In the genomic region with DNA sequence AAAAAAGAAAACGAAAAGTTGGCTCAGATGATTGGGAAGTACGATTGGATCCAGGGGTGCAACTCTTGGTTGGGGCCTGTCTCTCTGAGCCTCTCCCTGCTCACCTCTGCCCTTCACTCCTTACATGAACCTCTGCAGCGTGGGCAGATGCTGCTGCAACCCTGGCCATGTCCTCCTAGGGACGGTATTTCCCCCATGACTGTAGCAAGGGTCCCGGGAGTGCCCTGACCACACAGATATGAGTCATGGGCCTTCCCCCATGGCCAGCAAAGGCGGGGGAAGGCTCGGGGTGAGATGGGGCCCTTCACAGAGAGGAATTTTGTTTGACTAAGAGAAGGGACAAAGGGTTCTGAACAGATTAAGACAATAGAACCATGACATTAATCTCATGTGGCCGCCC, we compare ENCODE assay signal across 9 cellular contexts.
A peak's percentile ranks its signal among the peaks of the same experiment; 100 is the strongest.
DNase-seq lines count a peak whose midpoint lies in the region; ATAC-seq and TF ChIP-seq lines count a peak whose summit lies in the region.
"Had no signal": no experiment of that assay in that cellular context is flagged by ENCODE, and none has a peak within 500 bp of the region (broad histone marks: within the 10 kb centered on the region; RNA-seq: fewer than 3 reads in every experiment).

No MANE protein-coding gene starts in this region.

- H3K14ac ChIP-seq in mesenchymal stem cell (ENCODE audit: low read length in 2 of 2), result no peak overlapping the region

- H3K4me3 Mint-ChIP-seq in activated T-cell treated with anti-CD3 and anti-CD28 coated beads, Interleukin-2, amount 50 U/mL, for 72 hours, result peak overlapping the region; percentile 70 to 72
- H3K4me3 Mint-ChIP-seq in nephron progenitor cell, result no peak overlapping the region
- H3K4me3 Mint-ChIP-seq: neural crest cell had no signal

- no peaks in the 10 kb centered on the region for H3K9me3 Mint-ChIP-seq in activated T-cell treated with anti-CD3 and anti-CD28 coated beads, Interleukin-2, amount 50 U/mL, for 72 hours
- no peaks in the 10 kb centered on the region for H3K9me3 Mint-ChIP-seq in nephron progenitor cell
- H3K9me3 Mint-ChIP-seq: neural crest cell had no signal

- H2BK15ac ChIP-seq in mesenchymal stem cell (ENCODE audit: low read depth, poor library complexity, severe bottlenecking), result no peak overlapping the region

- H3K27me3 Mint-ChIP-seq in activated T-cell treated with anti-CD3 and anti-CD28 coated beads, Interleukin-2, amount 50 U/mL, for 72 hours (ENCODE audit: low read depth), result no peaks in the 10 kb centered on the region
- no peaks in the 10 kb centered on the region for H3K27me3 Mint-ChIP-seq in nephron progenitor cell (ENCODE audit: low read depth, poor library complexity)

- no peak overlapping the region for H4K91ac ChIP-seq in mesenchymal stem cell (ENCODE audit: low read length)

- peaks cover 89% of the 10 kb centered on the region for H3K4me1 Mint-ChIP-seq in activated T-cell treated with anti-CD3 and anti-CD28 coated beads, Interleukin-2, amount 50 U/mL, for 72 hours (ENCODE audit: low read depth)
- peaks cover 43% of the 10 kb centered on the region for H3K4me1 Mint-ChIP-seq in nephron progenitor cell

- TF ChIP-seq CTCF in upper lobe of right lung (IDR thresholded peaks at IDR 0.05) (no peak), nephron progenitor cell (IDR thresholded peaks at IDR 0.05) (no peak)

- 19% methylated on average over 7 of the region's 8 CpGs for WGBS in mesenchymal stem cell

- H2BK12ac ChIP-seq in mesenchymal stem cell (ENCODE audit: low read length in 2 of 2), result no peak overlapping the region

- H4K8ac ChIP-seq in mesenchymal stem cell (ENCODE audit: low read length), result no peak overlapping the region

- H3K27me3 ChIP-seq in mesenchymal stem cell (ENCODE audit: control insufficient read depth in 1 of 2, insufficient read depth in 1 of 2, low read length in 2 of 2) (no peaks in the 10 kb centered on the region), upper lobe of right lung (no peaks in the 10 kb centered on the region)

- H3K4me3 ChIP-seq in mesenchymal stem cell (ENCODE audit: insufficient read depth in 1 of 2, low read depth in 1 of 2, low read length in 2 of 2), result no peak overlapping the region
- H3K4me3 ChIP-seq in upper lobe of right lung, result no peak overlapping the region

- peaks cover 56% of the 10 kb centered on the region for H3K79me1 ChIP-seq in mesenchymal stem cell (replicated peaks; ENCODE audit: low read length, poor library complexity, severe bottlenecking)

- H3K9me3 ChIP-seq in mesenchymal stem cell (ENCODE audit: control insufficient read depth, low read length) (peaks cover 3% of the 10 kb centered on the region), upper lobe of right lung (no peaks in the 10 kb centered on the region)

- no peak overlapping the region for H2AFZ ChIP-seq in mesenchymal stem cell (ENCODE audit: low read depth, low read length)

- intact Hi-C loops in upper lobe of right lung (cut with DNase I), result no loop called here

- no peak overlapping the region for H3K18ac ChIP-seq in mesenchymal stem cell (ENCODE audit: low read depth in 1 of 2, low read length in 2 of 2)

- no peak overlapping the region for H2BK120ac ChIP-seq in mesenchymal stem cell (ENCODE audit: low read depth, low read length)

- H3K23ac ChIP-seq in mesenchymal stem cell (ENCODE audit: low read length in 2 of 2), result no peak overlapping the region

- H3K9ac ChIP-seq in mesenchymal stem cell (ENCODE audit: low read length), result no peak overlapping the region

- peak overlapping the region; percentile 81 for H3K27ac Mint-ChIP-seq in activated T-cell treated with anti-CD3 and anti-CD28 coated beads, Interleukin-2, amount 50 U/mL, for 72 hours
- H3K27ac Mint-ChIP-seq in nephron progenitor cell, result no peak overlapping the region

- DNase-seq in GM03348 (ENCODE audit: low spot score), result peak; percentile 42
- DNase-seq in HT1080 (ENCODE audit: low read depth), result peak; percentile 85
- DNase-seq in activated T-cell treated with anti-CD3 and anti-CD28 coated beads, Interleukin-2, amount 50 U/mL, for 72 hours, result peak; percentile 83 to 84
- peak; percentile 90 for DNase-seq in mesenchymal stem cell
- DNase-seq in upper lobe of right lung, result no peak
- no peak for DNase-seq in NAMALWA (ENCODE audit: low spot score)
- no peak for DNase-seq in nephron progenitor cell

- no peak overlapping the region for H3K4me2 ChIP-seq in mesenchymal stem cell (ENCODE audit: low read length, poor library complexity, severe bottlenecking)

- H3K36me3 ChIP-seq in mesenchymal stem cell (ENCODE audit: control insufficient read depth in 1 of 2, insufficient read depth in 2 of 2, low read depth in 1 of 2, low read length in 2 of 2) (peaks cover 0 to 16% of the 10 kb centered on the region in 2 experiments), upper lobe of right lung (no peaks in the 10 kb centered on the region)

- ATAC-seq in GM21529 (IDR thresholded peaks at IDR 0.05; ENCODE audit: unreplicated experiment) (peak; percentile 90), upper lobe of right lung (peak; percentile 69)
- peak; percentile 93 to 94 for ATAC-seq in activated T-cell treated with anti-CD3 and anti-CD28 coated beads, Interleukin-2, amount 50 U/mL, for 72 hours (replicated peaks in 1 of 2)

- no peak overlapping the region for H2BK5ac ChIP-seq in mesenchymal stem cell (ENCODE audit: low read depth, low read length, poor library complexity, severe bottlenecking)

- no peak overlapping the region for H3K4ac ChIP-seq in mesenchymal stem cell (ENCODE audit: low read depth in 1 of 2, low read length in 2 of 2)

- H2AK5ac ChIP-seq in mesenchymal stem cell (ENCODE audit: low read length, severe bottlenecking), result no peak overlapping the region

- H3K36me3 Mint-ChIP-seq in activated T-cell treated with anti-CD3 and anti-CD28 coated beads, Interleukin-2, amount 50 U/mL, for 72 hours (ENCODE audit: insufficient read depth in 2 of 2), result peaks cover 6 to 31% of the 10 kb centered on the region in 2 donors
- H3K36me3 Mint-ChIP-seq in nephron progenitor cell (ENCODE audit: low read depth), result peaks cover 41% of the 10 kb centered on the region

- H3K27ac ChIP-seq in mesenchymal stem cell (ENCODE audit: low read length, poor library complexity, severe bottlenecking) (no peak overlapping the region), upper lobe of right lung (no peak overlapping the region)

- peaks cover 27% of the 10 kb centered on the region for H3K4me1 ChIP-seq in mesenchymal stem cell (ENCODE audit: control insufficient read depth, insufficient read depth, low read depth, low read length)
- H3K4me1 ChIP-seq in upper lobe of right lung, result peaks cover 27% of the 10 kb centered on the region

Comparison
In these comparisons a context has a peak if more than half of its experiments do, and no peak if none do; other contexts are left out.
1. DNase-seq: peak in GM03348 (single experiment), HT1080 (single experiment), activated T-cell treated with anti-CD3 and anti-CD28 coated beads, Interleukin-2, amount 50 U/mL, for 72 hours (2 of 2) and mesenchymal stem cell (single experiment); none in upper lobe of right lung (single experiment), NAMALWA (single experiment) and nephron progenitor cell (single experiment).
2. Peak in every context shown above with its lines, with median percentiles within 50 percentile points of each other: ATAC-seq.